Comparison of ENCODE assay signal across 1 cellular context in genomic region chr13:68970532-68970931, GRCh38.
A peak's percentile ranks its signal among the peaks of the same experiment; 100 is the strongest.
TF ChIP-seq lines count a peak whose summit lies in the region.

No MANE protein-coding gene starts in this region.

TF ChIP-seq in H1, 55 proteins besides CTCF, POLR2A, EP300 and RAD21:
- TF ChIP-seq NRF1 (IDR thresholded peaks at IDR 0.05; ENCODE audit: low read depth, low read length): no peak
- peak; percentile 22 for TF ChIP-seq CHD7 (IDR thresholded peaks at IDR 0.05; ENCODE audit: insufficient replicate concordance, low read length)
